ENCODE assay signal across 8 cellular contexts in genomic region chr3:139935866-139936817, GRCh38. TPM values are rescaled to one million over a fixed set of nuclear protein-coding genes. Genes with fewer than 3 reads are reported as not detected.
DNase-seq lines count a peak whose midpoint lies in the region; TF ChIP-seq lines count a peak whose summit lies in the region.

No MANE protein-coding gene starts in this region.

- no peaks in the 10 kb centered on the region for H3K4me1 Mint-ChIP-seq in activated T-helper 1 cell treated with anti-CD3 and anti-CD28 coated beads, Interleukin-12 subunit alpha, Interleukin-12 subunit beta, Interleukin-2, Interleukin-4 antibody, amounts not matched to agents 30 ng/mL and 10 ng/mL and 1 ng/mL, durations not matched to agents 14 hours and 24 hours and 36 hours (ENCODE audit: low read depth)

- peaks cover 45% of the 10 kb centered on the region for H3K27me3 Mint-ChIP-seq in activated T-helper 1 cell treated with anti-CD3 and anti-CD28 coated beads, Interleukin-12 subunit alpha, Interleukin-12 subunit beta, Interleukin-2, Interleukin-4 antibody, amounts not matched to agents 30 ng/mL and 10 ng/mL and 1 ng/mL, durations not matched to agents 14 hours and 24 hours and 36 hours (ENCODE audit: insufficient read depth)

- intact Hi-C loops in activated T-helper 1 cell treated with anti-CD3 and anti-CD28 coated beads, Interleukin-12 subunit alpha, Interleukin-12 subunit beta, Interleukin-2, Interleukin-4 antibody, amounts not matched to agents 30 ng/mL and 10 ng/mL and 1 ng/mL, durations not matched to agents 14 hours and 24 hours and 36 hours (cut with micrococcal nuclease) = loop anchor here (10.0 kb wide), 1 partner anchor 929 kb away; no protein-coding TSS in a partner anchor

- TF ChIP-seq EP300 in suprapubic skin (IDR thresholded peaks at IDR 0.05) = no peak

- H3K27me3 ChIP-seq in suprapubic skin = peaks cover 38% of the 10 kb centered on the region

- WGBS in suprapubic skin = 2% methylated on average over 37 of the region's 42 CpGs

- no peak for TF ChIP-seq POLR2A in suprapubic skin (IDR thresholded peaks at IDR 0.05)

- no peak overlapping the region for H3K27ac Mint-ChIP-seq in activated T-helper 1 cell treated with anti-CD3 and anti-CD28 coated beads, Interleukin-12 subunit alpha, Interleukin-12 subunit beta, Interleukin-2, Interleukin-4 antibody, amounts not matched to agents 30 ng/mL and 10 ng/mL and 1 ng/mL, durations not matched to agents 14 hours and 24 hours and 36 hours

- no peak for TF ChIP-seq CTCF in suprapubic skin (IDR thresholded peaks at IDR 0.05)

- peaks cover 23% of the 10 kb centered on the region for H3K4me1 ChIP-seq in suprapubic skin

- DNase-seq in NCI-H2107 treated with DMSO at 0.1 percent for 48 hours (lab: John Stamatoyannopoulos, UW; ENCODE audit: unreplicated experiment) (peak; percentile 21), NCI-H2107 (lab: John Stamatoyannopoulos, UW) (no peak), islet precursor cell (peak; percentile 70), suprapubic skin (ENCODE audit: low spot score in 2 of 2) (peak; percentile 70 to 83), GM19240 (ENCODE audit: insufficient read length, low spot score) (no peak), NCI-H446 treated with DMSO at 0.1 percent for 48 hours (lab: John Stamatoyannopoulos, UW) (no peak)
- DNase-seq in activated T-helper 1 cell treated with anti-CD3 and anti-CD28 coated beads, Interleukin-12 subunit alpha, Interleukin-12 subunit beta, Interleukin-2, Interleukin-4 antibody, amounts not matched to agents 30 ng/mL and 10 ng/mL and 1 ng/mL, durations not matched to agents 14 hours and 24 hours and 36 hours (ENCODE audit: low spot score) = no peak
- no peak for DNase-seq in stimulated activated CD4-positive, alpha-beta T cell treated with anti-CD3 and anti-CD28 coated beads, Interleukin-4, amount 100 ng/mL, for 1 hour

- no peaks in the 10 kb centered on the region for H3K9me3 ChIP-seq in suprapubic skin

- no peaks in the 10 kb centered on the region for H3K36me3 ChIP-seq in suprapubic skin

- H3K27ac ChIP-seq in suprapubic skin = no peak overlapping the region

- H3K9me3 Mint-ChIP-seq in activated T-helper 1 cell treated with anti-CD3 and anti-CD28 coated beads, Interleukin-12 subunit alpha, Interleukin-12 subunit beta, Interleukin-2, Interleukin-4 antibody, amounts not matched to agents 30 ng/mL and 10 ng/mL and 1 ng/mL, durations not matched to agents 14 hours and 24 hours and 36 hours = no peaks in the 10 kb centered on the region

- H3K4me3 Mint-ChIP-seq in activated T-helper 1 cell treated with anti-CD3 and anti-CD28 coated beads, Interleukin-12 subunit alpha, Interleukin-12 subunit beta, Interleukin-2, Interleukin-4 antibody, amounts not matched to agents 30 ng/mL and 10 ng/mL and 1 ng/mL, durations not matched to agents 14 hours and 24 hours and 36 hours = peak overlapping the region; percentile 24

- H3K4me3 ChIP-seq in suprapubic skin = peak overlapping the region; percentile 60

- H3K36me3 Mint-ChIP-seq in activated T-helper 1 cell treated with anti-CD3 and anti-CD28 coated beads, Interleukin-12 subunit alpha, Interleukin-12 subunit beta, Interleukin-2, Interleukin-4 antibody, amounts not matched to agents 30 ng/mL and 10 ng/mL and 1 ng/mL, durations not matched to agents 14 hours and 24 hours and 36 hours (ENCODE audit: low read depth) = no peaks in the 10 kb centered on the region

RNA-seq across cellular contexts. Expression of gene CLSTN2, which starts 1.2 kb away (rescaled TPM):
- not detected in 2 replicates for total RNA-seq in activated T-helper 1 cell treated with anti-CD3 and anti-CD28 coated beads, Interleukin-12 subunit alpha, Interleukin-12 subunit beta, Interleukin-2, Interleukin-4 antibody, amounts not matched to agents 30 ng/mL and 10 ng/mL and 1 ng/mL, durations not matched to agents 14 hours and 24 hours and 36 hours
- 10 to 100 TPM in 1 of 4 donors, 1 to 10 TPM in 3; 4.3 to 14.1 (median 7.4) TPM for total RNA-seq in suprapubic skin

Comparison
In these comparisons a context has a peak if more than half of its experiments do, and no peak if none do; other contexts are left out.
1. DNase-seq: peak in NCI-H2107 treated with DMSO at 0.1 percent for 48 hours (single experiment), islet precursor cell (single experiment) and suprapubic skin (2 of 2); none in NCI-H2107 (single experiment), activated T-helper 1 cell treated with anti-CD3 and anti-CD28 coated beads, Interleukin-12 subunit alpha, Interleukin-12 subunit beta, Interleukin-2, Interleukin-4 antibody, amounts not matched to agents 30 ng/mL and 10 ng/mL and 1 ng/mL, durations not matched to agents 14 hours and 24 hours and 36 hours (single experiment), GM19240 (single experiment), stimulated activated CD4-positive, alpha-beta T cell treated with anti-CD3 and anti-CD28 coated beads, Interleukin-4, amount 100 ng/mL, for 1 hour (single experiment) and NCI-H446 treated with DMSO at 0.1 percent for 48 hours (single experiment).